1 cellular context compared by ENCODE assay signal in the genomic region with DNA sequence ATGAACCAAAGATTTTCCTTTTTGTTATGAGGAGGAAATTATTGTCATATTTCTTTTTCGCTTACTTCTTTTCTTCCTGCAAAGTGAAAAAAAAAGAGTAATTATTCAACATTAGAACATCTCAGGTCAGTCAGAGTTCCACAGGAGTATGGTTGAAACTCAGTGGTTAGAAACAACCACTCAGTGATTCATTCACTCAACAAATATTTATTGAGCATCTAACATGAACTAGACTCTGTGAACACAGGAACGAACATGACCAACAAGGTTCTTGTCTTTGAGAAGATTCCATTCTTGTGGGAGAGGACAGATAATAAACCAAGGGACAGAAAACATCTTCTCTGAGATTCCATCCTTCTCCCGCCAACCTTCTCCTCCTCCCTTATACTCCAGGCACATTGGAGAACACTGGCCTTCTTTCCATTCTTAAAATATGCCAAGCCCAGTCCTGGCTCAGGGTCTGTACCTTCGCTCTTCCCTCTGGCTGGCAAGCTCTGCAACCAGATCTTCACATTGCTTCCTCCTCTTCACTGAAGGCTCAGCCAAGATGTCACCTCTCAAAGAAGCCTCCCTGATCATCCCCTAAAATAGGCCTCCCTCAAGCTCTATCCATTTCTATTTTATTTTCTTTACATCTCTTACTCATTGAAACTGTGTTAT.
TF ChIP-seq lines count a peak whose summit lies in the region.

No MANE protein-coding gene starts in this region.

TF ChIP-seq in A549, 52 proteins besides CTCF, POLR2A, EP300 and RAD21:
- TF ChIP-seq EHF (CRISPR knock-in tag; IDR thresholded peaks at IDR 0.05) (no peak), FOXS1 (CRISPR knock-in tag; IDR thresholded peaks at IDR 0.05) (no peak), CHD2 (IDR thresholded peaks at IDR 0.05; ENCODE audit: low read length, partially characterized antibody) (no peak), BCL3 (IDR thresholded peaks at IDR 0.05) (no peak), KDM5A (IDR thresholded peaks at IDR 0.05) (no peak)
